Comparison of ENCODE assay signal across 14 cellular contexts in genomic region chr6:143408151-143408786, GRCh38. TPM values are rescaled to one million over a fixed set of nuclear protein-coding genes. Genes with fewer than 3 reads are reported as not detected.
A peak's percentile ranks its signal among the peaks of the same experiment; 100 is the strongest.
DNase-seq lines count a peak whose midpoint lies in the region; ATAC-seq and TF ChIP-seq lines count a peak whose summit lies in the region.
"Had no signal": no experiment of that assay in that cellular context is flagged by ENCODE, and none has a peak within 500 bp of the region (broad histone marks: within the 10 kb centered on the region; RNA-seq: fewer than 3 reads in every experiment).

No MANE protein-coding gene starts in this region.

- peaks cover 46% of the 10 kb centered on the region for H3K4me1 ChIP-seq in PC-9 (replicated peaks; ENCODE audit: insufficient read depth)
- peaks cover 38% of the 10 kb centered on the region for H3K4me1 ChIP-seq in mammary epithelial cell (ENCODE audit: insufficient read depth, low read length)

- H3K79me2 ChIP-seq in PC-9 (ENCODE audit: low read depth) (no peaks in the 10 kb centered on the region), mammary epithelial cell (ENCODE audit: insufficient read depth, low read length) (no peaks in the 10 kb centered on the region)

- no peaks in the 10 kb centered on the region for H3K36me3 ChIP-seq in PC-9 (ENCODE audit: low read depth)
- no peaks in the 10 kb centered on the region for H3K36me3 ChIP-seq in mammary epithelial cell (ENCODE audit: insufficient read depth, low read length)
- H3K36me3 ChIP-seq in WERI-Rb-1 = no peaks in the 10 kb centered on the region

- POLR2A ChIA-PET in PC-9 (lab: Charles Lee; ENCODE audit: unreplicated experiment) = no interaction called here

- H3K9me3 ChIP-seq in PC-9 (ENCODE audit: insufficient read depth, low read depth) = peaks cover 7% of the 10 kb centered on the region; the same call in 1 of the 2 replicates
- H3K9me3 ChIP-seq in mammary epithelial cell (replicated peaks; ENCODE audit: insufficient read depth, low read length) = no peaks in the 10 kb centered on the region
- H3K9me3 ChIP-seq in WERI-Rb-1 (ENCODE audit: severe bottlenecking) = no peaks in the 10 kb centered on the region

- intact Hi-C loops in PC-9 (cut with micrococcal nuclease; ENCODE audit: unreplicated experiment) = no loop called here
- intact Hi-C loops in mammary epithelial cell (cut with micrococcal nuclease) = no loop called here

- BruUV-seq in PC-9 (replicated peaks; lab: Mats Ljungman, UMichigan) (no TSS peak), mammary epithelial cell (replicated peaks; lab: Mats Ljungman, UMichigan) (no TSS peak)

- H3K9ac ChIP-seq in mammary epithelial cell (ENCODE audit: insufficient read depth, low read length) = no peak overlapping the region

- CTCF ChIA-PET in PC-9 (lab: Charles Lee) = no interaction called here
- CTCF ChIA-PET in mammary epithelial cell (lab: Charles Lee; ENCODE audit: low non-redundant PET) = no interaction called here

- H2AFZ ChIP-seq in PC-9 (no peak overlapping the region), mammary epithelial cell (ENCODE audit: low read depth, low read length) (no peak overlapping the region)

- in situ Hi-C loops in mammary epithelial cell (cut with MboI; ENCODE audit: low sequenced_read_pairs in 2 of 2) = loop anchor here (25.0 kb wide), 1 partner anchor 171 kb away; no protein-coding TSS in a partner anchor

- H3F3A ChIP-seq in PC-9 (ENCODE audit: insufficient read depth, low read depth) = peaks cover 26% of the 10 kb centered on the region

- no peaks in the 10 kb centered on the region for H4K20me1 ChIP-seq in PC-9 (ENCODE audit: insufficient read depth)
- H4K20me1 ChIP-seq in mammary epithelial cell (ENCODE audit: insufficient read depth, low read length) = no peaks in the 10 kb centered on the region

- H3K27ac ChIP-seq in PC-9 = peak overlapping the region; percentile 50
- H3K27ac ChIP-seq in mammary epithelial cell (ENCODE audit: insufficient read depth, low read depth, low read length) = peak overlapping the region; percentile 9
- no peak overlapping the region for H3K27ac ChIP-seq in WERI-Rb-1

- TF ChIP-seq CTCF in PC-9 (conservative IDR thresholded peaks at IDR 0.05) = no peak
- no peak for TF ChIP-seq CTCF in mammary epithelial cell (conservative IDR thresholded peaks at IDR 0.05 in 1 of 2, IDR thresholded peaks at IDR 0.05 in 1 of 2; ENCODE audit: extremely low read depth in 1 of 2, insufficient read depth in 1 of 2, low read depth in 1 of 2, low read length in 2 of 2)
- no peak for TF ChIP-seq CTCF in WERI-Rb-1 (IDR thresholded peaks at IDR 0.05; ENCODE audit: low read depth, low read length)

- DNase-seq in ELR (ENCODE audit: low read depth) (peak; percentile 46), PC-9 (no peak), mammary epithelial cell (peak; percentile 60), renal cortical epithelial cell (ENCODE audit: low read depth) (peak; percentile 67), DMS153 treated with DMSO at 0.1 percent for 48 hours (lab: John Stamatoyannopoulos, UW; ENCODE audit: unreplicated experiment) (no peak), WERI-Rb-1 (no peak)
- DNase-seq: COR-L47, GOT3, IMR-90, Kasumi-1, NCI-H187, NCI-H345, RPMI8226 had no signal

- H3K4me2 ChIP-seq in PC-9 = no peak overlapping the region
- H3K4me2 ChIP-seq in mammary epithelial cell (ENCODE audit: insufficient read depth, low read depth, low read length) = no peak overlapping the region

- no peak for ATAC-seq in activated CD4-positive, CD25-positive, alpha-beta regulatory T cell treated with anti-CD3 and anti-CD28 coated beads, Interleukin-2, amount 50 U/mL, for 24 hours

- no peak overlapping the region for H3K4me3 ChIP-seq in PC-9
- no peak overlapping the region for H3K4me3 ChIP-seq in mammary epithelial cell (replicated peaks in 1 of 3; ENCODE audit: insufficient read depth in 1 of 3, low read depth in 2 of 3, low read length in 3 of 3)
- no peak overlapping the region for H3K4me3 ChIP-seq in WERI-Rb-1 (ENCODE audit: low read depth, low read length)

- dilution Hi-C loops in mammary epithelial cell (cut with HindIII; ENCODE audit: low sequenced_read_pairs) = no loop called here

- no peaks in the 10 kb centered on the region for H3K9me2 ChIP-seq in PC-9 (ENCODE audit: insufficient read depth)

- H3K27me3 ChIP-seq in PC-9 (ENCODE audit: insufficient read depth, low read depth) = no peaks in the 10 kb centered on the region
- no peaks in the 10 kb centered on the region for H3K27me3 ChIP-seq in mammary epithelial cell (ENCODE audit: insufficient read depth, low read length)
- no peaks in the 10 kb centered on the region for H3K27me3 ChIP-seq in WERI-Rb-1 (ENCODE audit: insufficient read depth, low read depth, severe bottlenecking)

RNA-seq across cellular contexts. Expression of gene ADAT2, which starts 42.2 kb away (rescaled TPM):
- 5.5 and 6.0 TPM in 2 replicates for total RNA-seq in PC-9 (2021)
- total RNA-seq in mammary epithelial cell = 10 to 100 TPM in 1 of 2 donors, 1 to 10 TPM in 1; 5.7 to 17.6 TPM
- polyA plus RNA-seq in mammary epithelial cell = 7.3 TPM
- 14.4 TPM for polyA minus RNA-seq in mammary epithelial cell
- total RNA-seq in renal cortical epithelial cell = 1.7 and 6.9 TPM in 2 replicates

RNA-seq across cellular contexts. Expression of gene PEX3, which starts 42.3 kb away (rescaled TPM):
- total RNA-seq in PC-9 (2021) (18.4 and 20.9 TPM in 2 replicates), mammary epithelial cell (10 to 100 TPM; 24.7 to 38.0 TPM), renal cortical epithelial cell (22.1 and 31.2 TPM in 2 replicates)
- polyA plus RNA-seq in mammary epithelial cell = 38.7 TPM
- 65.7 TPM for polyA minus RNA-seq in mammary epithelial cell

Comparison
In these comparisons a context has a peak if more than half of its experiments do, and no peak if none do; other contexts are left out.
1. DNase-seq: peak in ELR (single experiment), mammary epithelial cell (single experiment) and renal cortical epithelial cell (single experiment); none in PC-9 (0 of 2), DMS153 treated with DMSO at 0.1 percent for 48 hours (single experiment) and WERI-Rb-1 (single experiment).